ENCODE assay signal across 13 cellular contexts in the genomic region with DNA sequence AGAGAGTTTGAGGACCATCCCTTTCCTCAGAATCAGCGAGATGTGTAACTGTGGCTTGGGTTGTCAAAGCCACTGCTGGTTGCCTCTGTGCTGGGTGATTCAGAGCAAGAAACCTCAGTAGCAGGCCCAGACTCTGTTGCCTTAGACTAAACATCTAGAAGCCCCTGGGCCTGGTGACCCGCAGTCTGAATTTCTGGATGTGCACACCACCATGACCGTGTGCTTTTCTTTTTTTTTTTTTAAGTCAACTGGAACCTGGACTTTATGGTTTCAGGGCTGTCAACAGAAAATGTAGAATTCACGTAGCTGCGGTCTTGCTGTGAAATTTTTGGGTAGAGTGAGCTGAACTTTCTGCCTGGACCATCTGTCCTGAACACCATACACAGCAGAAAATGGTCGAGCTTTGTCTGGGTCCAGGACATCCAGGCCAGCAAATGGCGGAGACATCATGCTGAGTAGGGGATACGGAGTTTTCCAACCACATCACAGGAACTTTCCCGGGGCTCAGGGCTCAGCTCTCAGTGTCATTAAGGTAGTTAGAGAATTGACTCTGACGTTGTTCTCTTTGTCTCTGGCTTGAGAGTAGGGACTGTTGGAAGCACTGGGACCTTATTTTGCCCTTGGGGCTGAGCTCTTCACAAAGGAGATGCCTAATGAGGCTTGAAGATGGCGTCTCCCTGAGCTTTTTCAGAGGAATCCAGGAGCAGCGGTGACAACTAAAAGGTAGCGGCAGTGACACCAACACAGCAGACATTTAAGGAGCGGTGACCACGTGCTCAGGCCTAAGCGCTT. TPM values are rescaled to one million over a fixed set of nuclear protein-coding genes. Genes with fewer than 3 reads are reported as not detected.
A peak's percentile ranks its signal among the peaks of the same experiment; 100 is the strongest.
DNase-seq lines count a peak whose midpoint lies in the region; ATAC-seq and TF ChIP-seq lines count a peak whose summit lies in the region.
"Had no signal": no experiment of that assay in that cellular context is flagged by ENCODE, and none has a peak within 500 bp of the region (broad histone marks: within the 10 kb centered on the region; RNA-seq: fewer than 3 reads in every experiment).

No MANE protein-coding gene starts in this region.

- H3K4me3 Mint-ChIP-seq in activated naive CD8-positive, alpha-beta T cell treated with anti-CD3 and anti-CD28 coated beads, Interleukin-2, amount 50 U/mL, for 24 hours: no peak overlapping the region
- H3K4me3 Mint-ChIP-seq in activated naive CD4-positive, alpha-beta T cell treated with anti-CD3 and anti-CD28 coated beads for 36 hours: no peak overlapping the region
- H3K4me3 Mint-ChIP-seq: activated CD4-positive, alpha-beta T cell treated with anti-CD3 and anti-CD28 coated beads, Interleukin-2, amount 10 ng/mL, durations not matched to agents 7 days and 5 days; CD8-positive, alpha-beta T cell had no signal

- CTCF ChIA-PET in activated naive CD4-positive, alpha-beta T cell treated with anti-CD3 and anti-CD28 coated beads for 36 hours (lab: Charles Lee): interaction anchor here (1.3 to 2.0 kb wide), 2 partner anchors 15 to 155 kb away, joined by 4 to 5 read pairs; no protein-coding TSS in a partner anchor

- 82 to 90% methylated on average over 7 to 16 of the region's 16 CpGs for WGBS in transverse colon (ENCODE audit: low coverage in 1 of 2), 2 donors

- no peaks in the 10 kb centered on the region for H3K36me3 ChIP-seq in transverse colon
- H3K36me3 ChIP-seq: left lung had no signal

- in situ Hi-C loops in GM13977 (cut with MboI; ENCODE audit: low pct_unique_long_range_greater_than_20kb, low sequenced_read_pairs, unreplicated experiment): loop anchor here (25.0 kb wide), 1 partner anchor 362 kb away; a partner anchor contains a TSS
- in situ Hi-C loops in transverse colon (cut with MboI; ENCODE audit: low pct_ligation_motif_present in 1 of 4, low pct_unique_long_range_greater_than_20kb in 1 of 4, low sequenced_read_pairs in 3 of 4): loop anchor here in 3 of 4 donors (25.0 kb wide), 2 partner anchors 362 to 387 kb away; a partner anchor contains a TSS

- H3K27ac ChIP-seq in transverse colon: no peak overlapping the region
- H3K27ac ChIP-seq: left lung, psoas muscle had no signal

- DNase-seq in GM13977 (ENCODE audit: low spot score): peak; percentile 70
- DNase-seq in activated naive CD8-positive, alpha-beta T cell treated with anti-CD3 and anti-CD28 coated beads, Interleukin-2, amount 50 U/mL, for 24 hours: no peak
- DNase-seq in OCI-M1 (lab: John Stamatoyannopoulos, UW): no peak
- no peak for DNase-seq in transverse colon
- DNase-seq in NCI-H2171 treated with DMSO at 0.1 percent for 48 hours (lab: John Stamatoyannopoulos, UW): no peak
- no peak for DNase-seq in activated naive CD4-positive, alpha-beta T cell treated with anti-CD3 and anti-CD28 coated beads for 36 hours
- DNase-seq: activated CD4-positive, alpha-beta T cell treated with anti-CD3 and anti-CD28 coated beads, Interleukin-2, amount 10 ng/mL, durations not matched to agents 7 days and 5 days; CD8-positive, alpha-beta T cell; left lung; NCI-H1417 treated with DMSO at 0.1 percent for 48 hours; psoas muscle had no signal

- TF ChIP-seq EP300 in transverse colon (IDR thresholded peaks at IDR 0.05; ENCODE audit: low read depth): no peak

- H3K4me3 ChIP-seq in transverse colon: no peak overlapping the region
- H3K4me3 ChIP-seq: left lung, psoas muscle had no signal

- TF ChIP-seq POLR2A in transverse colon (IDR thresholded peaks at IDR 0.05): no peak

- no peaks in the 10 kb centered on the region for H3K9me3 Mint-ChIP-seq in activated naive CD8-positive, alpha-beta T cell treated with anti-CD3 and anti-CD28 coated beads, Interleukin-2, amount 50 U/mL, for 24 hours
- no peaks in the 10 kb centered on the region for H3K9me3 Mint-ChIP-seq in activated naive CD4-positive, alpha-beta T cell treated with anti-CD3 and anti-CD28 coated beads for 36 hours
- H3K9me3 Mint-ChIP-seq: CD8-positive, alpha-beta T cell had no signal

- intact Hi-C loops in transverse colon (cut with DNase I; ENCODE audit: low total_unique reads): no loop called here
- intact Hi-C loops in activated naive CD4-positive, alpha-beta T cell treated with anti-CD3 and anti-CD28 coated beads for 36 hours (cut with micrococcal nuclease): no loop called here

- H3K27me3 Mint-ChIP-seq in activated naive CD8-positive, alpha-beta T cell treated with anti-CD3 and anti-CD28 coated beads, Interleukin-2, amount 50 U/mL, for 24 hours: no peaks in the 10 kb centered on the region
- H3K27me3 Mint-ChIP-seq in activated naive CD4-positive, alpha-beta T cell treated with anti-CD3 and anti-CD28 coated beads for 36 hours (ENCODE audit: low read depth): no peaks in the 10 kb centered on the region
- H3K27me3 Mint-ChIP-seq: activated CD4-positive, alpha-beta T cell treated with anti-CD3 and anti-CD28 coated beads, Interleukin-2, amount 10 ng/mL, durations not matched to agents 7 days and 5 days had no signal

- no peaks in the 10 kb centered on the region for H3K4me1 ChIP-seq in transverse colon
- H3K4me1 ChIP-seq: left lung, psoas muscle had no signal

- H3K9me3 ChIP-seq in transverse colon: no peaks in the 10 kb centered on the region
- H3K9me3 ChIP-seq: left lung, psoas muscle had no signal

- H3K4me1 Mint-ChIP-seq in activated naive CD8-positive, alpha-beta T cell treated with anti-CD3 and anti-CD28 coated beads, Interleukin-2, amount 50 U/mL, for 24 hours: peaks cover 51% of the 10 kb centered on the region
- peaks cover 14% of the 10 kb centered on the region for H3K4me1 Mint-ChIP-seq in activated naive CD4-positive, alpha-beta T cell treated with anti-CD3 and anti-CD28 coated beads for 36 hours (ENCODE audit: low read depth)

- no peaks in the 10 kb centered on the region for H3K36me3 Mint-ChIP-seq in activated naive CD8-positive, alpha-beta T cell treated with anti-CD3 and anti-CD28 coated beads, Interleukin-2, amount 50 U/mL, for 24 hours (ENCODE audit: low read depth)
- no peaks in the 10 kb centered on the region for H3K36me3 Mint-ChIP-seq in activated naive CD4-positive, alpha-beta T cell treated with anti-CD3 and anti-CD28 coated beads for 36 hours (ENCODE audit: low read depth)
- H3K36me3 Mint-ChIP-seq: CD8-positive, alpha-beta T cell had no signal

- no peaks in the 10 kb centered on the region for H3K27me3 ChIP-seq in transverse colon
- H3K27me3 ChIP-seq: left lung had no signal

- peak overlapping the region; percentile 24 for H3K27ac Mint-ChIP-seq in activated naive CD8-positive, alpha-beta T cell treated with anti-CD3 and anti-CD28 coated beads, Interleukin-2, amount 50 U/mL, for 24 hours
- H3K27ac Mint-ChIP-seq in activated naive CD4-positive, alpha-beta T cell treated with anti-CD3 and anti-CD28 coated beads for 36 hours: no peak overlapping the region
- H3K27ac Mint-ChIP-seq: activated CD4-positive, alpha-beta T cell treated with anti-CD3 and anti-CD28 coated beads, Interleukin-2, amount 10 ng/mL, durations not matched to agents 7 days and 5 days; CD8-positive, alpha-beta T cell had no signal

- TF ChIP-seq CTCF in GM13977 (IDR thresholded peaks at IDR 0.05; ENCODE audit: extremely low read depth, insufficient read depth, missing control alignments): no peak
- TF ChIP-seq CTCF in transverse colon (IDR thresholded peaks at IDR 0.05): no peak

- peak; percentile 53 for ATAC-seq in GM19397 (IDR thresholded peaks at IDR 0.05; ENCODE audit: unreplicated experiment)
- ATAC-seq in HG03045 (IDR thresholded peaks at IDR 0.05; ENCODE audit: unreplicated experiment): peak; percentile 42
- ATAC-seq in activated naive CD8-positive, alpha-beta T cell treated with anti-CD3 and anti-CD28 coated beads, Interleukin-2, amount 50 U/mL, for 24 hours: peak; percentile 71
- ATAC-seq: CD8-positive, alpha-beta T cell; left lung; psoas muscle had no signal

RNA-seq across cellular contexts. Expression of a gene that starts 23.0 kb away (rescaled TPM):
- 1 to 10 TPM in 2 of 4 donors, not detected in 2; 2.7 TPM for total RNA-seq in transverse colon
- 100 to 1,000 TPM; 178 to 179 TPM for total RNA-seq in activated naive CD4-positive, alpha-beta T cell treated with anti-CD3 and anti-CD28 coated beads for 36 hours

Comparison
In these comparisons a context has a peak if more than half of its experiments do, and no peak if none do; other contexts are left out.
1. RNA of a gene that starts 23.0 kb away (total RNA-seq): 178 to 179 TPM in activated naive CD4-positive, alpha-beta T cell treated with anti-CD3 and anti-CD28 coated beads for 36 hours; 2.7 TPM in transverse colon; every median in the first group is over 10 times any median in the second.
2. Peak in every context shown above with its lines, with median percentiles within 50 percentile points of each other: ATAC-seq.